ENCODE assay signal across 15 cellular contexts in the genomic region with DNA sequence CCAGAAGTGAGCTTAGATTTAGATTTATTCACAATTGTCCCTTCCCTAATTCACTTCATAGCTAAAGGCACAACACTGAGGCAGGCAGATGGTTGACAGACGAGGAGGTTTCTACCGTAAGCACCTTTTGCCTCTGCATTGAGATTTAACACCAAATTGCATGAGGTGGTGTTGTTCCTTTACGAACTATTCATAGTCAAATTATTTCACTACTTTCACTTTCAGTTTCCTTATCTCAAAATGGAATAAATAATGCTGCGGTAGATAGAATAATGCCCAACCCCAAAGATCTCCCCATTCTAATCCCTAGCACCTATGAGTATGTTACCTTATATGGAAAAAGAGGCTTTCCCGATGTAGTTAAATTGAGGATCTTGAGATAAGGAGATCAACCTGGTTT. TPM values are rescaled to one million over a fixed set of nuclear protein-coding genes. Genes with fewer than 3 reads are reported as not detected.
A peak's percentile ranks its signal among the peaks of the same experiment; 100 is the strongest.
DNase-seq lines count a peak whose midpoint lies in the region; ATAC-seq, FAIRE-seq and TF ChIP-seq lines count a peak whose summit lies in the region.
"Had no signal": no experiment of that assay in that cellular context is flagged by ENCODE, and none has a peak within 500 bp of the region (broad histone marks: within the 10 kb centered on the region; RNA-seq: fewer than 3 reads in every experiment).

No MANE protein-coding gene starts in this region.

- H4K20me1 ChIP-seq in HepG2 (ENCODE audit: insufficient read depth, low read length), result no peaks in the 10 kb centered on the region

- H2AFZ ChIP-seq in ACC112 (ENCODE audit: low read length, unreplicated experiment) (peak overlapping the region; percentile 67), HepG2 (ENCODE audit: low read length) (no peak overlapping the region)

- H3K4me3 ChIP-seq in ACC112 (ENCODE audit: low read depth, low read length), result peak overlapping the region; percentile 67
- peak overlapping the region; percentile 19 to 27 for H3K4me3 ChIP-seq in CD4-positive, alpha-beta memory T cell (ENCODE audit: low read length in 2 of 2)
- H3K4me3 ChIP-seq in HepG2 (replicated peaks in 1 of 3; ENCODE audit: insufficient read depth in 1 of 3, low read depth in 2 of 3, low read length in 3 of 3), result peak overlapping the region in 2 of 3 experiments; percentile 10; a peak in 1 of 6 replicates
- H3K4me3 ChIP-seq in body of pancreas, result no peak overlapping the region
- H3K4me3 ChIP-seq: cardiac muscle cell had no signal

- no peak for DNase-seq in CD4-positive, alpha-beta memory T cell
- DNase-seq in RPMI8226, result peak; percentile 10
- no peak for DNase-seq in HepG2 (ENCODE audit: low spot score)
- DNase-seq in body of pancreas, result no peak
- DNase-seq in HCEC 1CT, result no peak
- DNase-seq: kidney glomerular epithelial cell; NCI-H2107; stimulated activated CD4-positive, alpha-beta T cell treated with anti-CD3 and anti-CD28 coated beads, Interleukin-2, amount 100 ng/mL, for 24 hours had no signal

- POLR2A ChIA-PET in CD4-positive, alpha-beta memory T cell (lab: Charles Lee; ENCODE audit: partially characterized antibody), result no interaction called here
- POLR2A ChIA-PET in HepG2 (lab: Yijun Ruan, JAX), result no interaction called here

- H3K9me3 Mint-ChIP-seq in CD4-positive, alpha-beta memory T cell, result no peaks in the 10 kb centered on the region

- CTCF ChIA-PET in CD4-positive, alpha-beta memory T cell (lab: Charles Lee; ENCODE audit: partially characterized antibody), result no interaction called here
- CTCF ChIA-PET in HepG2 (lab: Yijun Ruan, JAX; ENCODE audit: low intra/inter-chr PET ratio, low total read pairs), result no interaction called here

- no peaks in the 10 kb centered on the region for H3K27me3 Mint-ChIP-seq in CD4-positive, alpha-beta memory T cell

- H3K27ac ChIP-seq in ACC112 (ENCODE audit: low read depth, low read length) (no peak overlapping the region), HepG2 (ENCODE audit: extremely low read length, insufficient read depth, low read length) (no peak overlapping the region), body of pancreas (no peak overlapping the region)
- no peak overlapping the region for H3K27ac ChIP-seq in CD4-positive, alpha-beta memory T cell (ENCODE audit: low read depth, low read length)
- H3K27ac ChIP-seq: cardiac muscle cell had no signal

- peak overlapping the region in 5 of 7 donors; percentile 24 to 69 (median 49) for H3K27ac Mint-ChIP-seq in CD4-positive, alpha-beta memory T cell

- H3K79me2 ChIP-seq in ACC112 (ENCODE audit: control insufficient read depth, insufficient read depth, low read length, unreplicated experiment), result no peaks in the 10 kb centered on the region
- H3K79me2 ChIP-seq in HepG2 (ENCODE audit: insufficient read depth, low read length), result no peaks in the 10 kb centered on the region

- intact Hi-C loops in CD4-positive, alpha-beta memory T cell (cut with micrococcal nuclease), result no loop called here
- intact Hi-C loops in HepG2 (cut with micrococcal nuclease; ENCODE audit: unreplicated experiment), result no loop called here
- intact Hi-C loops in body of pancreas (cut with DNase I), result no loop called here

- H3K9me3 ChIP-seq in CD4-positive, alpha-beta memory T cell (ENCODE audit: control insufficient read depth in 1 of 2, low read length in 2 of 2), result no peaks in the 10 kb centered on the region
- H3K9me3 ChIP-seq in HepG2 (ENCODE audit: low read length), result no peaks in the 10 kb centered on the region
- no peaks in the 10 kb centered on the region for H3K9me3 ChIP-seq in body of pancreas

- TF ChIP-seq EP300 in HepG2 (IDR thresholded peaks at IDR 0.05; ENCODE audit: low read depth in 2 of 2, low read length in 2 of 2) (no peak), HepG2 (CRISPR knock-in tag; IDR thresholded peaks at IDR 0.05; ENCODE audit: borderline replicate concordance) (no peak)

- no peaks in the 10 kb centered on the region for H3K36me3 Mint-ChIP-seq in CD4-positive, alpha-beta memory T cell

- H3K4me1 ChIP-seq in ACC112 (ENCODE audit: control insufficient read depth, insufficient read depth, low read length, unreplicated experiment) (no peaks in the 10 kb centered on the region), HepG2 (ENCODE audit: insufficient read depth, low read length) (no peaks in the 10 kb centered on the region), body of pancreas (no peaks in the 10 kb centered on the region)
- peaks cover 4% of the 10 kb centered on the region for H3K4me1 ChIP-seq in CD4-positive, alpha-beta memory T cell (ENCODE audit: insufficient read depth, low read length)

- no peak for FAIRE-seq in HepG2 (lab: Jason Lieb, UNC)
- FAIRE-seq: endothelial cell of umbilical vein had no signal

- no peak for TF ChIP-seq POLR2A in HepG2 (IDR thresholded peaks at IDR 0.05; ENCODE audit: insufficient read depth in 1 of 2, low read depth in 2 of 2, low read length in 2 of 2)
- TF ChIP-seq POLR2A in body of pancreas (IDR thresholded peaks at IDR 0.05), result no peak

- ATAC-seq in HepG2, result no peak
- no peak for ATAC-seq in HG02763 (IDR thresholded peaks at IDR 0.05; ENCODE audit: unreplicated experiment)
- no peak for ATAC-seq in body of pancreas
- ATAC-seq in HG03354 (IDR thresholded peaks at IDR 0.05; ENCODE audit: poor library complexity, severe bottlenecking, unreplicated experiment), result no peak

- peaks cover 11 to 18% (median 14%) of the 10 kb centered on the region in 4 donors for H3K4me1 Mint-ChIP-seq in CD4-positive, alpha-beta memory T cell

- peak overlapping the region; percentile 54 to 82 (median 70) for H3K4me3 Mint-ChIP-seq in CD4-positive, alpha-beta memory T cell

- H3K36me3 ChIP-seq in ACC112 (ENCODE audit: insufficient read depth, low read length) (no peaks in the 10 kb centered on the region), HepG2 (replicated peaks in 1 of 2; ENCODE audit: control insufficient read depth in 1 of 2, insufficient read depth in 2 of 2, low read length in 2 of 2) (no peaks in the 10 kb centered on the region), body of pancreas (replicated peaks in 1 of 2; ENCODE audit: insufficient read depth in 1 of 2, low read depth in 2 of 2) (no peaks in the 10 kb centered on the region)
- H3K36me3 ChIP-seq in CD4-positive, alpha-beta memory T cell (ENCODE audit: insufficient read depth, low read length), result no peaks in the 10 kb centered on the region
- H3K36me3 ChIP-seq: cardiac muscle cell had no signal

- no peak overlapping the region for H3K9ac ChIP-seq in HepG2 (ENCODE audit: insufficient read depth, low read depth, low read length)

- in situ Hi-C loops in HepG2 (cut with HindIII; ENCODE audit: extremely low pct_ligation_motif_present, low pct_unique_long_range_greater_than_20kb), result no loop called here

- TF ChIP-seq RAD21 in HepG2 (CRISPR knock-in tag; IDR thresholded peaks at IDR 0.05), result no peak

- peak overlapping the region; percentile 48 for H3K4me2 ChIP-seq in HepG2 (ENCODE audit: low read depth, low read length)

- TF ChIP-seq CTCF in HepG2 (CRISPR knock-in tag; IDR thresholded peaks at IDR 0.05), result no peak
- no peak for TF ChIP-seq CTCF in body of pancreas (IDR thresholded peaks at IDR 0.05)

- H3K27me3 ChIP-seq in ACC112 (ENCODE audit: insufficient read depth, low read length) (no peaks in the 10 kb centered on the region), HepG2 (ENCODE audit: control insufficient read depth in 1 of 2, insufficient read depth in 2 of 2, low read length in 2 of 2) (no peaks in the 10 kb centered on the region), body of pancreas (no peaks in the 10 kb centered on the region)
- H3K27me3 ChIP-seq in CD4-positive, alpha-beta memory T cell (ENCODE audit: insufficient read depth, low read length), result no peaks in the 10 kb centered on the region
- H3K27me3 ChIP-seq: cardiac muscle cell had no signal

- no TSS peak for BruUV-seq in HepG2 (replicated peaks; lab: Mats Ljungman, UMichigan)

- WGBS in HepG2 (ENCODE audit: low lambda C conversion rate), result 33% methylated on average over 5 of the region's 5 CpGs
- WGBS in body of pancreas, 2 donors, result 71 to 84% methylated on average over 5 of the region's 5 CpGs

TF ChIP-seq in HepG2, 621 proteins besides CTCF, POLR2A, EP300 and RAD21 (continues in another document):
- no peak for TF ChIP-seq HOXD1 (CRISPR knock-in tag; IDR thresholded peaks at IDR 0.05)
- no peak for TF ChIP-seq NCOA2 (CRISPR knock-in tag; IDR thresholded peaks at IDR 0.05)

RNA-seq across cellular contexts. Expression of gene LINC00305, which starts 58.9 kb away (rescaled TPM):
- not detected for total RNA-seq in CD4-positive, alpha-beta memory T cell
- not detected for polyA plus RNA-seq in CD4-positive, alpha-beta memory T cell
- total RNA-seq in HepG2 (2016; rRNA removed; fragmentation: Illumina TruSeq; extraction: Trizol) (not detected in 2 replicates), body of pancreas (not detected)
- not detected in 2 replicates for total RNA-seq in HepG2 (2016; cell fraction: cytosol; rRNA removed; fragmentation: Illumina TruSeq; extraction: Trizol; ENCODE audit: low read depth)
- not detected in 2 replicates for total RNA-seq in HepG2 (2016; cell fraction: insoluble cytoplasmic fraction; rRNA removed; fragmentation: Illumina TruSeq; extraction: Trizol)
- total RNA-seq in HepG2 (2016; cell fraction: membrane; rRNA removed; fragmentation: Illumina TruSeq; extraction: Trizol), result not detected in 2 replicates
- total RNA-seq in HepG2 (2016; cell fraction: nucleus; rRNA removed; fragmentation: Illumina TruSeq; extraction: Trizol), result not detected in 2 replicates
- not detected in 2 replicates for polyA plus RNA-seq in HepG2 (2011; rRNA removed)
- not detected in 2 replicates for polyA plus RNA-seq in HepG2 (2011; cell fraction: cytosol; rRNA removed)
- polyA plus RNA-seq in HepG2 (2011; cell fraction: nucleus; rRNA removed), result not detected in 2 replicates
- not detected in 2 replicates for polyA plus RNA-seq in HepG2 (2012)
- not detected in 2 replicates for polyA plus RNA-seq in HepG2 (2016; cell fraction: cytosol; fragmentation: Illumina TruSeq; extraction: Trizol; ENCODE audit: low read depth)
- not detected in 2 replicates for polyA plus RNA-seq in HepG2 (2016; cell fraction: insoluble cytoplasmic fraction; fragmentation: Illumina TruSeq; extraction: Trizol; ENCODE audit: low read depth)
- polyA plus RNA-seq in HepG2 (2016; cell fraction: membrane; fragmentation: Illumina TruSeq; extraction: Trizol; ENCODE audit: low read depth), result not detected in 2 replicates
- polyA plus RNA-seq in HepG2 (2016; cell fraction: nucleus; fragmentation: Illumina TruSeq; extraction: Trizol; ENCODE audit: insufficient read depth, low read depth), result not detected in 2 replicates
- not detected in 2 replicates for polyA minus RNA-seq in HepG2 (2011; rRNA and poly(A)+ RNA removed; ENCODE audit: low replicate concordance)
- not detected in 2 replicates for polyA minus RNA-seq in HepG2 (2011; cell fraction: cytosol; rRNA and poly(A)+ RNA removed)
- polyA minus RNA-seq in HepG2 (2011; cell fraction: nucleus; rRNA and poly(A)+ RNA removed), result not detected in 2 replicates
- total RNA-seq: cardiac muscle cell, endothelial cell of umbilical vein, G401, myocyte had no signal
- polyA plus RNA-seq: endothelial cell of umbilical vein had no signal

Comparison
In these comparisons a context has a peak if more than half of its experiments do, and no peak if none do; other contexts are left out.
1. H3K4me3 ChIP-seq: peak in ACC112 (single experiment), CD4-positive, alpha-beta memory T cell (2 of 2) and HepG2 (2 of 3); none in body of pancreas (0 of 2).